9 cellular contexts compared by ENCODE assay signal in the genomic region with DNA sequence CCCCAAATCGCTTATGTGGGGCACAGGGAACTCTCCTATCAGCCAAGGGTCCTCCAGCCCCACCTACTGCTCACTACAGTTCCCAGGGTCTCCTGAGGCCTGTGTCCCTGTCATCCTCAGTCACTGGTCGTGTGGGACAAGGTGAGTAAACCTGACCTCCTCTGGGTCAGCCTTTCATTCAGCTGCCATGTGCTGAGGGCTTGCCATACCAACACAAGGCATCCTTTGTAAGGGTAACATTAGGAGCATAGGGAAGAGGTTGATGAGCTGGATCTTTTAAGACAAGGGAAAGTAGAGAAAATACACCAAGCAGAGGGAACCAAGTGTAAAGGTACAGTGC.
DNase-seq lines count a peak whose midpoint lies in the region; ATAC-seq and TF ChIP-seq lines count a peak whose summit lies in the region.
"Had no signal": no experiment of that assay in that cellular context is flagged by ENCODE, and none has a peak within 500 bp of the region (broad histone marks: within the 10 kb centered on the region; RNA-seq: fewer than 3 reads in every experiment).

No MANE protein-coding gene starts in this region.

- peak; percentile 25 for TF ChIP-seq POLR2A in erythroblast (IDR thresholded peaks at IDR 0.05; ENCODE audit: low read length)

- ATAC-seq in HG03442 (IDR thresholded peaks at IDR 0.05; ENCODE audit: unreplicated experiment): no peak

- H3K36me3 ChIP-seq in subcutaneous abdominal adipose tissue (ENCODE audit: control insufficient read depth in 5 of 5, insufficient read depth in 5 of 5, low read length in 5 of 5): peaks cover 32 to 43% (median 34%) of the 10 kb centered on the region in 5 donors

- no peaks in the 10 kb centered on the region for H3K27me3 ChIP-seq in subcutaneous abdominal adipose tissue (ENCODE audit: control insufficient read depth in 5 of 5, insufficient read depth in 4 of 5, low read length in 5 of 5)
- H3K27me3 ChIP-seq: hepatocyte had no signal

- peak overlapping the region in 2 of 5 donors; percentile 10 to 23 for H3K9ac ChIP-seq in subcutaneous abdominal adipose tissue (ENCODE audit: low read length in 5 of 5)

- peak; percentile 36 for DNase-seq in activated effector memory CD4-positive, alpha-beta T cell treated with anti-CD3 and anti-CD28 coated beads, Interleukin-2, amount 50 U/mL, for 16 hours
- no peak for DNase-seq in activated effector memory CD4-positive, alpha-beta T cell treated with Interleukin-2 at 50 U/mL for 16 hours
- DNase-seq in erythroblast (lab: John Stamatoyannopoulos, UW) (no peak), iPS-NIHi11 (ENCODE audit: low spot score) (no peak)
- DNase-seq: NCI-H146 had no signal

- H3K27ac ChIP-seq in subcutaneous abdominal adipose tissue (ENCODE audit: low read depth, low read length): peak overlapping the region; percentile 53
- H3K27ac ChIP-seq: hepatocyte had no signal

- H3K9me3 ChIP-seq in subcutaneous abdominal adipose tissue (ENCODE audit: control insufficient read depth in 5 of 5, low read length in 5 of 5): no peaks in the 10 kb centered on the region

- H3K4me3 ChIP-seq in subcutaneous abdominal adipose tissue (ENCODE audit: low read depth in 1 of 5, low read length in 5 of 5): peak overlapping the region in 1 of 5 donors; percentile 13
- H3K4me3 ChIP-seq: coronary artery, hepatocyte had no signal

- H3K4me1 ChIP-seq in subcutaneous abdominal adipose tissue (ENCODE audit: control insufficient read depth in 5 of 5, insufficient read depth in 5 of 5, low read length in 5 of 5): peaks cover 3 to 61% (median 51%) of the 10 kb centered on the region in 5 donors
